ENCODE assay signal across 8 cellular contexts in the genomic region with DNA sequence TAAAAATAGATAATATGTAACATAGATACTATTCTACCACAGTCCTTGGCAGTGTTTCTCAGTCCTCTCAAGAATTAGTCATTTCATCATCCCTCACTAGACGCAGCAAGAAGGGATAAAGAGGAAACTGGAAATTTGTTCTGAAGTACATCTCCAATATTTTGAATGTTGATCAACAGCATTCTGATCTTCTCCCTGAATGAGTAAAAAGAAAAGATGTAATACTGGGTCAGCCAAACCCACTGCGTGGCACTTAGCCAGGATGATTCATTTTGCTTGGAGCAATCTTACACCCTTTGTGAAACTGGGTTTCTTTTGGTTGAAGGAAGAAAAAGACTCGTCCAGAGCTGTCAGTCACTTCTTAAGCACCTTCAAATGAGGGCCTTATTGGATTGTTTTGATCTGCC. TPM values are rescaled to one million over a fixed set of nuclear protein-coding genes. Genes with fewer than 3 reads are reported as not detected.
A peak's percentile ranks its signal among the peaks of the same experiment; 100 is the strongest.
DNase-seq lines count a peak whose midpoint lies in the region; ATAC-seq and TF ChIP-seq lines count a peak whose summit lies in the region.

No MANE protein-coding gene starts in this region.

- POLR2A ChIA-PET in GM10248 (lab: Yijun Ruan, JAX) = no interaction called here

- ATAC-seq in HG02852 (IDR thresholded peaks at IDR 0.05; ENCODE audit: unreplicated experiment) (peak; percentile 73), T-helper 17 cell (no peak), left lobe of liver (no peak), HG03025 (IDR thresholded peaks at IDR 0.05; ENCODE audit: low FRiP score, unreplicated experiment) (no peak)

- no peaks in the 10 kb centered on the region for H3K9me3 ChIP-seq in T-helper 17 cell (ENCODE audit: control insufficient read depth, low read length, poor library complexity, severe bottlenecking)
- H3K9me3 ChIP-seq in esophagus squamous epithelium = no peaks in the 10 kb centered on the region
- H3K9me3 ChIP-seq in prostate gland = no peaks in the 10 kb centered on the region

- H3K4me1 Mint-ChIP-seq in T-helper 17 cell = peaks cover 19% of the 10 kb centered on the region

- CTCF ChIA-PET in GM10248 (lab: Yijun Ruan, JAX) = interaction anchor here (1.1 kb wide), 1 partner anchor 84 kb away, joined by 3 read pairs; no protein-coding TSS in a partner anchor

- H3K4me3 Mint-ChIP-seq in T-helper 17 cell = no peak overlapping the region

- TF ChIP-seq CTCF in GM10248 (IDR thresholded peaks at IDR 0.05; ENCODE audit: control extremely low read depth, extremely low read depth, low read depth, missing control alignments) (no peak), esophagus squamous epithelium (IDR thresholded peaks at IDR 0.05) (no peak), prostate gland (IDR thresholded peaks at IDR 0.05) (no peak)

- peaks cover under 1% of the 10 kb centered on the region for H3K36me3 Mint-ChIP-seq in T-helper 17 cell (ENCODE audit: low read depth)

- DNase-seq in GM10248 (ENCODE audit: extremely low spot score) = peak; percentile 18
- DNase-seq in T-helper 17 cell = no peak
- DNase-seq in esophagus squamous epithelium (lab: John Stamatoyannopoulos, UW) = no peak
- peak; percentile 81 for DNase-seq in prostate gland (ENCODE audit: low spot score)
- no peak for DNase-seq in left lobe of liver (ENCODE audit: low spot score)
- DNase-seq in NCI-H2081 treated with DMSO at 0.1 percent for 48 hours (lab: John Stamatoyannopoulos, UW) = no peak

- H3K27ac Mint-ChIP-seq in T-helper 17 cell = peak overlapping the region; percentile 47

- no peaks in the 10 kb centered on the region for H3K27me3 Mint-ChIP-seq in T-helper 17 cell

- H3K4me1 ChIP-seq in esophagus squamous epithelium = peaks cover 16 to 83% (median 24%) of the 10 kb centered on the region in 3 donors
- peaks cover 11% of the 10 kb centered on the region for H3K4me1 ChIP-seq in prostate gland (replicated peaks)

- H3K36me3 ChIP-seq in esophagus squamous epithelium = peaks cover 0 to 4% (median 0%) of the 10 kb centered on the region in 3 donors
- H3K36me3 ChIP-seq in prostate gland = no peaks in the 10 kb centered on the region

- peak overlapping the region; percentile 76 to 93 (median 83) for H3K27ac ChIP-seq in esophagus squamous epithelium
- H3K27ac ChIP-seq in prostate gland = peak overlapping the region; percentile 71 to 76

- WGBS in esophagus squamous epithelium, 2 donors = 7 to 13% methylated on average over 3 of the region's 3 CpGs
- 8% methylated on average over 3 of the region's 3 CpGs for WGBS in prostate gland

- H3K27me3 ChIP-seq in esophagus squamous epithelium = no peaks in the 10 kb centered on the region
- no peaks in the 10 kb centered on the region for H3K27me3 ChIP-seq in prostate gland (replicated peaks; ENCODE audit: insufficient read depth)

- intact Hi-C loops in esophagus squamous epithelium (cut with DNase I) = no loop called here
- intact Hi-C loops in prostate gland (cut with DNase I) = no loop called here

- H3K4me3 ChIP-seq in esophagus squamous epithelium (no peak overlapping the region), prostate gland (no peak overlapping the region)

- no peak for TF ChIP-seq POLR2A in esophagus squamous epithelium (IDR thresholded peaks at IDR 0.05)
- no peak for TF ChIP-seq POLR2A in prostate gland (IDR thresholded peaks at IDR 0.05)

RNA-seq across cellular contexts. Expression of a gene that starts 54.1 kb away (rescaled TPM):
- 10 to 100 TPM; 15.3 to 19.9 TPM for total RNA-seq in T-helper 17 cell
- total RNA-seq in esophagus squamous epithelium = 10 to 100 TPM in 3 of 4 donors, 1 to 10 TPM in 1; 6.7 to 19.3 (median 14.9) TPM
- total RNA-seq in prostate gland = 10 to 100 TPM; 14.8 to 16.0 TPM
- 5.7 TPM for total RNA-seq in left lobe of liver

RNA-seq across cellular contexts. Expression of a gene that starts 54.2 kb away (rescaled TPM):
- total RNA-seq in T-helper 17 cell = 1 to 10 TPM in 1 of 2 donors, under 1 TPM in 1; 0.60 to 3.7 TPM
- 100 to 1,000 TPM in 3 of 4 donors, 10 to 100 TPM in 1; 76.3 to 192 (median 115) TPM for total RNA-seq in esophagus squamous epithelium
- 10 to 100 TPM; 25.7 to 31.8 TPM for total RNA-seq in prostate gland
- 4.7 TPM for total RNA-seq in left lobe of liver

Comparison
In these comparisons a context has a peak if more than half of its experiments do, and no peak if none do; other contexts are left out.
1. DNase-seq: peak in GM10248 (single experiment) and prostate gland (single experiment); none in T-helper 17 cell (0 of 3), esophagus squamous epithelium (single experiment), left lobe of liver (single experiment) and NCI-H2081 treated with DMSO at 0.1 percent for 48 hours (single experiment).